Comparison of ENCODE assay signal across 8 cellular contexts in genomic region chr6:27545271-27546046, GRCh38.
DNase-seq lines count a peak whose midpoint lies in the region; ATAC-seq, FAIRE-seq and TF ChIP-seq lines count a peak whose summit lies in the region.

No MANE protein-coding gene starts in this region.

- H3K4me3 ChIP-seq in K562 (peak overlapping the region; percentile 50), neuronal stem cell (ENCODE audit: low read length in 2 of 2) (peak overlapping the region; percentile 16 to 86)

- TF ChIP-seq CTCF in K562 (IDR thresholded peaks at IDR 0.05 in 2 of 3, conservative IDR thresholded peaks at IDR 0.05 in 1 of 3; ENCODE audit: insufficient read depth in 2 of 3, low read depth in 1 of 3, low read length in 3 of 3), result no peak

- peaks cover 0 to 8% of the 10 kb centered on the region in 2 donors for H3K4me1 Mint-ChIP-seq in effector memory CD8-positive, alpha-beta T cell (ENCODE audit: low read depth in 2 of 2)

- H4K20me1 ChIP-seq in K562 (replicated peaks; ENCODE audit: control insufficient read depth, insufficient read depth, low read length), result no peaks in the 10 kb centered on the region

- H2AK5ac ChIP-seq in neuronal stem cell (ENCODE audit: low read depth, low read length), result no peak overlapping the region

- CTCF ChIA-PET in K562 (lab: Yijun Ruan, JAX; ENCODE audit: low intra/inter-chr PET ratio), result no interaction called here

- peak overlapping the region in 1 of 2 donors; percentile 56 for H3K4me3 Mint-ChIP-seq in effector memory CD8-positive, alpha-beta T cell

- under 1% methylated on average over 32 of the region's 32 CpGs for WGBS in K562 (ENCODE audit: insufficient coverage, low coverage, missing lambda C conversion rate)
- no CpG with 5 or more reads among the region's 32 CpGs for WGBS in neuronal stem cell (ENCODE audit: extremely low coverage in 2 of 2, insufficient read length in 2 of 2, insufficient replicate concordance in 1 of 2), 2 donors

- no peaks in the 10 kb centered on the region for H3K79me2 ChIP-seq in K562 (ENCODE audit: control insufficient read depth, insufficient read depth, low read length)

- in situ Hi-C loops in K562 (cut with MboI), result no loop called here

- H3K9me1 ChIP-seq in K562 (ENCODE audit: control insufficient read depth, insufficient read depth, low read length), result no peaks in the 10 kb centered on the region

- no peak overlapping the region for H3K18ac ChIP-seq in neuronal stem cell (ENCODE audit: low read length)

- no peaks in the 10 kb centered on the region for H3K27me3 ChIP-seq in K562 (ENCODE audit: control insufficient read depth in 2 of 2, insufficient read depth in 2 of 2, low read length in 2 of 2)
- peaks cover 0 to 47% (median 0%) of the 10 kb centered on the region in 3 experiments for H3K27me3 ChIP-seq in neuronal stem cell (ENCODE audit: control insufficient read depth in 3 of 3, insufficient read depth in 3 of 3, low read depth in 1 of 3, low read length in 3 of 3)

- H2AFZ ChIP-seq in K562 (ENCODE audit: low read depth, low read length) (peak overlapping the region; percentile 96), neuronal stem cell (ENCODE audit: low read length) (peak overlapping the region; percentile 53)

- no peak overlapping the region for H2BK15ac ChIP-seq in neuronal stem cell (ENCODE audit: low read length)

- no peak overlapping the region for H4K91ac ChIP-seq in neuronal stem cell (ENCODE audit: low read depth, low read length, poor library complexity)

- H3K36me3 ChIP-seq in K562 (ENCODE audit: control insufficient read depth, insufficient read depth, low read length) (no peaks in the 10 kb centered on the region), neuronal stem cell (replicated peaks in 1 of 2; ENCODE audit: control insufficient read depth in 2 of 2, insufficient read depth in 2 of 2, low read length in 2 of 2) (no peaks in the 10 kb centered on the region)

- peak; percentile 70 for TF ChIP-seq EP300 in K562 (IDR thresholded peaks at IDR 0.05; ENCODE audit: low read length)

- TF ChIP-seq RAD21 in K562 (CRISPR knock-in tag; conservative IDR thresholded peaks at IDR 0.05 in 1 of 2, IDR thresholded peaks at IDR 0.05 in 1 of 2), result peak in 1 of 2 experiments; percentile 33; a peak in 1 of 4 replicates

- BruUV-seq in K562 (replicated peaks; lab: Mats Ljungman, UMichigan), result TSS peak; percentile 100

- intact Hi-C loops in K562 (cut with micrococcal nuclease), result loop anchor here (2.0 to 5.0 kb wide), 9 partner anchors 27 to 248 kb away; no protein-coding TSS in a partner anchor

- H2BK120ac ChIP-seq in neuronal stem cell (ENCODE audit: low read depth, low read length), result no peak overlapping the region

- H3K9me3 ChIP-seq in K562 (replicated peaks; ENCODE audit: control insufficient read depth, insufficient read depth, low read depth, low read length), result no peaks in the 10 kb centered on the region
- peaks cover 3 to 6% of the 10 kb centered on the region in 2 donors for H3K9me3 ChIP-seq in neuronal stem cell (replicated peaks in 1 of 2; ENCODE audit: control insufficient read depth in 2 of 2, insufficient read depth in 1 of 2, low read depth in 1 of 2, low read length in 2 of 2)

- H3K9me3 Mint-ChIP-seq in effector memory CD8-positive, alpha-beta T cell, result peaks cover 0 to 10% of the 10 kb centered on the region in 2 donors

- no peak overlapping the region for H3K27ac Mint-ChIP-seq in effector memory CD8-positive, alpha-beta T cell

- H3K27ac ChIP-seq in K562 (ENCODE audit: extremely low read depth, low read depth, low read length) (peak overlapping the region; percentile 77), neuronal stem cell (replicated peaks; ENCODE audit: low read length) (no peak overlapping the region)

- H4K8ac ChIP-seq in neuronal stem cell (ENCODE audit: low read depth, low read length), result no peak overlapping the region

- no peak for TF ChIP-seq POLR2A in K562 (conservative IDR thresholded peaks at IDR 0.05)

- no peak overlapping the region for H2BK5ac ChIP-seq in neuronal stem cell (ENCODE audit: low read length)

- no peak overlapping the region for H3K4ac ChIP-seq in neuronal stem cell (ENCODE audit: low read length)

- H3K9ac ChIP-seq in K562 (ENCODE audit: insufficient read depth in 1 of 2, low read depth in 2 of 2, low read length in 2 of 2) (peak overlapping the region; percentile 78 to 90), neuronal stem cell (ENCODE audit: low read depth, low read length, poor library complexity) (no peak overlapping the region)

- no peak overlapping the region for H3K14ac ChIP-seq in neuronal stem cell (ENCODE audit: low read length)

- H3K36me3 Mint-ChIP-seq in effector memory CD8-positive, alpha-beta T cell (ENCODE audit: insufficient read depth), result peaks cover 8% of the 10 kb centered on the region

- no peaks in the 10 kb centered on the region for H3K79me1 ChIP-seq in neuronal stem cell (ENCODE audit: low read depth, low read length)

- H3K27me3 Mint-ChIP-seq in effector memory CD8-positive, alpha-beta T cell, result peaks cover 94 to 100% of the 10 kb centered on the region in 2 donors

- ATAC-seq in GM18868 (IDR thresholded peaks at IDR 0.05; ENCODE audit: unreplicated experiment), result peak; percentile 78
- ATAC-seq in K562, result peak; percentile 62
- ATAC-seq in effector memory CD8-positive, alpha-beta T cell (replicated peaks), result no peak
- ATAC-seq in HG03196 (IDR thresholded peaks at IDR 0.05; ENCODE audit: unreplicated experiment), result no peak
- no peak for ATAC-seq in GM18858 (IDR thresholded peaks at IDR 0.05; ENCODE audit: unreplicated experiment)

- peak; percentile 64 for DNase-seq in LHCN-M2 (ENCODE audit: low read depth)
- peak; percentile 52 to 97 (median 68) for DNase-seq in K562 (ENCODE audit: extremely low read depth in 1 of 4, low spot score in 3 of 4)
- DNase-seq in neuronal stem cell (ENCODE audit: low spot score), result no peak
- DNase-seq in effector memory CD8-positive, alpha-beta T cell, result no peak
- DNase-seq in NCI-H1048 (lab: John Stamatoyannopoulos, UW), result no peak

- H3K23ac ChIP-seq in neuronal stem cell (ENCODE audit: low read depth, low read length, poor library complexity), result no peak overlapping the region

- no peak overlapping the region for H2BK12ac ChIP-seq in neuronal stem cell (ENCODE audit: low read length)

- H3K4me1 ChIP-seq in K562 (replicated peaks in 1 of 2; ENCODE audit: control insufficient read depth in 2 of 2, insufficient read depth in 2 of 2, low read length in 2 of 2) (peaks cover 4 to 25% of the 10 kb centered on the region in 2 experiments; a peak in 4 of 5 replicates), neuronal stem cell (ENCODE audit: control insufficient read depth in 2 of 2, insufficient read depth in 1 of 2, low read depth in 1 of 2, low read length in 2 of 2) (no peaks in the 10 kb centered on the region)

- peak; percentile 76 for FAIRE-seq in K562 (lab: Jason Lieb, UNC)

- POLR2A ChIA-PET in K562 (lab: Yijun Ruan, JAX), result interaction anchor here (0.6 to 1.7 kb wide), 18 partner anchors 9 to 398 kb away, joined by 3 to 11 read pairs (median 3); partner anchors contain the start of gene ZNF184

- H3K4me2 ChIP-seq in K562 (ENCODE audit: insufficient read depth, low read length), result peak overlapping the region; percentile 90
- H3K4me2 ChIP-seq in neuronal stem cell (ENCODE audit: insufficient read depth, low read length, poor library complexity, severe bottlenecking), result peak overlapping the region; percentile 69

TF ChIP-seq in K562, 482 proteins besides CTCF, POLR2A, EP300 and RAD21 (continues in another document):
- no peak for TF ChIP-seq KLF6 (CRISPR knock-in tag; IDR thresholded peaks at IDR 0.05; ENCODE audit: borderline replicate concordance)
- TF ChIP-seq RBM25 (IDR thresholded peaks at IDR 0.05; ENCODE audit: low read depth, low read length, severe bottlenecking), result no peak
- TF ChIP-seq ZNF561 (CRISPR knock-in tag; conservative IDR thresholded peaks at IDR 0.05), result no peak
- no peak for TF ChIP-seq EZH2 (IDR thresholded peaks at IDR 0.05; ENCODE audit: borderline replicate concordance, low read depth, low read length)
- TF ChIP-seq RFX1 (IDR thresholded peaks at IDR 0.05), result no peak
- TF ChIP-seq RBFOX2 (IDR thresholded peaks at IDR 0.05; ENCODE audit: low read depth, low read length), result 0 out of 2 replicates have a peak, but pooled peaks have one; percentile 31
- 0 out of 2 replicates have a peak, but pooled peaks have one; percentile 4 for TF ChIP-seq CBFA2T3 (IDR thresholded peaks at IDR 0.05)
- TF ChIP-seq ZBTB9 (CRISPR knock-in tag; IDR thresholded peaks at IDR 0.05), result no peak
- no peak for TF ChIP-seq SNAPC5 (CRISPR knock-in tag; IDR thresholded peaks at IDR 0.05)
- TF ChIP-seq ZNF184 (CRISPR knock-in tag; IDR thresholded peaks at IDR 0.05), result no peak
- TF ChIP-seq BCL6 (CRISPR knock-in tag; IDR thresholded peaks at IDR 0.05), result no peak
- no peak; the same call in 1 of the 2 replicates for TF ChIP-seq ZNF766 (CRISPR knock-in tag; conservative IDR thresholded peaks at IDR 0.05)
- 0 out of 2 replicates have a peak, but pooled peaks have one; percentile 43 for TF ChIP-seq DPF2 (IDR thresholded peaks at IDR 0.05)
- TF ChIP-seq PHTF2 (CRISPR knock-in tag; IDR thresholded peaks at IDR 0.05), result no peak
- no peak; the same call in 1 of the 2 replicates for TF ChIP-seq ZNF76 (CRISPR knock-in tag; IDR thresholded peaks at IDR 0.05; ENCODE audit: borderline replicate concordance)
- TF ChIP-seq NR0B1 (IDR thresholded peaks at IDR 0.05; ENCODE audit: partially characterized antibody), result no peak

Comparison
In these comparisons a context has a peak if more than half of its experiments do, and no peak if none do; other contexts are left out.
1. ATAC-seq: peak in GM18868 (single experiment) and K562 (single experiment); none in effector memory CD8-positive, alpha-beta T cell (single experiment), HG03196 (single experiment) and GM18858 (single experiment).
2. DNase-seq: peak in LHCN-M2 (single experiment) and K562 (4 of 4); none in neuronal stem cell (single experiment), effector memory CD8-positive, alpha-beta T cell (0 of 3) and NCI-H1048 (single experiment).